8 cellular contexts compared by ENCODE assay signal in the genomic region with DNA sequence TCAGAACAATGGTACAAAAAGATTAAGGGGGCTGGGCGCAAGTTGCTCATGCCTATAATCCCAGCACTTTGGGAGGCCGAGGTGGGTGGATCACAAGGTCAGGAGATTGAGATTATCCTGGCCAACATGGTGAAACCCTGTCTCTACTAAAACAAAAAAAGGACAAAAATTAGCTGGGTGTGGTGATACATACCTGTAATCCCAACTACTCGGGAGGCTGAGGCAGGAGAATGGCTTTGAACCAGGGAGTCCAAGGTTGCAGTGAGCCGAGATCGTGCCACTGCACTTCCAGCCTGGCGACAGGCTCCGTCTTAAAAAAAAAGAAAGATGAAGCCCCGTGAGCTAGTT. TPM values are rescaled to one million over a fixed set of nuclear protein-coding genes. Genes with fewer than 3 reads are reported as not detected.
A peak's percentile ranks its signal among the peaks of the same experiment; 100 is the strongest.
DNase-seq lines count a peak whose midpoint lies in the region; ATAC-seq, FAIRE-seq and TF ChIP-seq lines count a peak whose summit lies in the region.
"Not testable (repeated sequence)": the region's sequence is repeated elsewhere in the genome, so short reads cannot be mapped to it uniquely, and the experiment has no call there.

No MANE protein-coding gene starts in this region.

- not testable (repeated sequence) for H2BK15ac ChIP-seq in H1 (ENCODE audit: low read length)

- H3K27ac ChIP-seq in A549; H1 (ENCODE audit: low read depth, low read length): not testable (repeated sequence)
- H3K27ac ChIP-seq in RWPE1 = peak overlapping the region; percentile 36

- H3K27me3 ChIP-seq in H1 (replicated peaks in 1 of 4; ENCODE audit: control insufficient read depth in 3 of 4, extremely low read depth in 1 of 4, insufficient read depth in 3 of 4, low read length in 3 of 4) = not testable (repeated sequence)

- H2AFZ ChIP-seq in H1 (ENCODE audit: low read length) = not testable (repeated sequence)

- peaks cover 18 to 24% of the 10 kb centered on the region in 2 experiments for H4K20me1 ChIP-seq in H1 (replicated peaks in 1 of 2; ENCODE audit: control insufficient read depth in 1 of 2, insufficient read depth in 2 of 2, low read length in 2 of 2)

- DNase-seq in A549 (ENCODE audit: low read depth in 1 of 2, low spot score in 1 of 2); HFFc6; RWPE1 (ENCODE audit: low spot score); activated CD4-positive, alpha-beta T cell treated with anti-CD3 and anti-CD28 coated beads for 36 hours; H1 (ENCODE audit: low read depth in 1 of 2, low spot score in 2 of 2); nephron progenitor cell: not testable (repeated sequence)

- peak overlapping the region; percentile 35; the same call in 1 of the 2 replicates for H3K27ac Mint-ChIP-seq in HFFc6
- H3K27ac Mint-ChIP-seq in activated CD4-positive, alpha-beta T cell treated with anti-CD3 and anti-CD28 coated beads for 36 hours = peak overlapping the region; percentile 67
- not testable (repeated sequence) for H3K27ac Mint-ChIP-seq in activated naive CD4-positive, alpha-beta T cell treated with anti-CD3 and anti-CD28 coated beads, Interleukin-2, amount 50 U/mL, for 24 hours; nephron progenitor cell
- peak overlapping the region; percentile 84 for H3K27ac Mint-ChIP-seq in stimulated activated naive CD8-positive, alpha-beta T cell treated with anti-CD3 and anti-CD28 coated beads, Interleukin-15, Interleukin-2, amounts not matched to agents 100 ng/mL and 50 ng/mL, for 24 hours

- not testable (repeated sequence) for TF ChIP-seq EP300 in A549 (IDR thresholded peaks at IDR 0.05); H1 (IDR thresholded peaks at IDR 0.05; ENCODE audit: borderline replicate concordance in 1 of 2, low read depth in 2 of 2, low read length in 2 of 2)

- POLR2A ChIA-PET in A549 (lab: Yijun Ruan, JAX) = interaction anchor here (1.3 to 2.0 kb wide), 2 partner anchors 12 to 23 kb away, joined by 3 to 6 read pairs; a partner anchor contains a TSS
- POLR2A ChIA-PET in RWPE1 (lab: Yijun Ruan, JAX; ENCODE audit: low non-redundant PET) = not testable (repeated sequence)
- POLR2A ChIA-PET in activated CD4-positive, alpha-beta T cell treated with anti-CD3 and anti-CD28 coated beads for 36 hours (lab: Charles Lee) = interaction anchor here (0.6 to 1.1 kb wide), 2 partner anchors 70 to 246 kb away, joined by 3 to 4 read pairs; no protein-coding TSS in a partner anchor
- POLR2A ChIA-PET in H1 (lab: Charles Lee; ENCODE audit: partially characterized antibody) = interaction anchor here (0.6 to 11.4 kb wide), 25 partner anchors 8 to 594 kb away, joined by 3 to 189 read pairs (median 5); a partner anchor contains a TSS

- H4K91ac ChIP-seq in H1 (replicated peaks; ENCODE audit: insufficient read length, low read length) = not testable (repeated sequence)

- H4K8ac ChIP-seq in H1 (ENCODE audit: extremely low read depth, insufficient read depth, low read length) = not testable (repeated sequence)

- H3K79me1 ChIP-seq in H1 (ENCODE audit: low read depth, low read length) = not testable (repeated sequence)

- H3K4ac ChIP-seq in H1 (replicated peaks; ENCODE audit: insufficient read length, low read depth, low read length) = not testable (repeated sequence)

- TF ChIP-seq CTCF in A549 (IDR thresholded peaks at IDR 0.05); HFFc6 (IDR thresholded peaks at IDR 0.05); RWPE1 (conservative IDR thresholded peaks at IDR 0.05; ENCODE audit: low read depth); H1 (IDR thresholded peaks at IDR 0.05; ENCODE audit: control extremely low read depth in 1 of 3, insufficient read depth in 1 of 3, low read depth in 1 of 3, low read length in 3 of 3); nephron progenitor cell (IDR thresholded peaks at IDR 0.05): not testable (repeated sequence)

- H3K14ac ChIP-seq in H1 (ENCODE audit: insufficient read length) = not testable (repeated sequence)

- peaks cover 20% of the 10 kb centered on the region; the same call in 2 of the 3 replicates for H3K4me1 ChIP-seq in A549
- H3K4me1 ChIP-seq in H1 (replicated peaks in 1 of 4; ENCODE audit: control insufficient read depth in 3 of 4, insufficient read depth in 4 of 4, low read length in 3 of 4) = not testable (repeated sequence)

- not testable (repeated sequence) for TF ChIP-seq POLR2A in A549 (IDR thresholded peaks at IDR 0.05; ENCODE audit: low read length); H1 (IDR thresholded peaks at IDR 0.05; ENCODE audit: control extremely low read depth in 1 of 2, low read depth in 2 of 2, low read length in 2 of 2)

- not testable (repeated sequence) for H3K23ac ChIP-seq in H1 (ENCODE audit: insufficient read length)

- peaks cover 10% of the 10 kb centered on the region; the same call in 1 of the 2 replicates for H3K9me3 Mint-ChIP-seq in HFFc6
- not testable (repeated sequence) for H3K9me3 Mint-ChIP-seq in activated CD4-positive, alpha-beta T cell treated with anti-CD3 and anti-CD28 coated beads for 36 hours (ENCODE audit: low read depth); activated naive CD4-positive, alpha-beta T cell treated with anti-CD3 and anti-CD28 coated beads, Interleukin-2, amount 50 U/mL, for 24 hours; nephron progenitor cell; stimulated activated naive CD8-positive, alpha-beta T cell treated with anti-CD3 and anti-CD28 coated beads, Interleukin-15, Interleukin-2, amounts not matched to agents 100 ng/mL and 50 ng/mL, for 24 hours

- TF ChIP-seq RAD21 in A549 (conservative IDR thresholded peaks at IDR 0.05 in 1 of 2, IDR thresholded peaks at IDR 0.05 in 1 of 2); H1 (IDR thresholded peaks at IDR 0.05 in 1 of 2, conservative IDR thresholded peaks at IDR 0.05 in 1 of 2; ENCODE audit: low read depth in 2 of 2, low read length in 2 of 2): not testable (repeated sequence)

- peak overlapping the region; percentile 99; the same call in 2 of the 3 replicates for H3K4me2 ChIP-seq in A549
- not testable (repeated sequence) for H3K4me2 ChIP-seq in H1 (ENCODE audit: insufficient read depth in 1 of 2, low read depth in 2 of 2, low read length in 2 of 2)

- peaks cover 31% of the 10 kb centered on the region for H3K4me1 Mint-ChIP-seq in HFFc6 (ENCODE audit: low read depth)
- H3K4me1 Mint-ChIP-seq in activated CD4-positive, alpha-beta T cell treated with anti-CD3 and anti-CD28 coated beads for 36 hours = peaks cover 28% of the 10 kb centered on the region
- peaks cover 23% of the 10 kb centered on the region for H3K4me1 Mint-ChIP-seq in activated naive CD4-positive, alpha-beta T cell treated with anti-CD3 and anti-CD28 coated beads, Interleukin-2, amount 50 U/mL, for 24 hours
- H3K4me1 Mint-ChIP-seq in nephron progenitor cell = peaks cover 35% of the 10 kb centered on the region
- peaks cover 38% of the 10 kb centered on the region for H3K4me1 Mint-ChIP-seq in stimulated activated naive CD8-positive, alpha-beta T cell treated with anti-CD3 and anti-CD28 coated beads, Interleukin-15, Interleukin-2, amounts not matched to agents 100 ng/mL and 50 ng/mL, for 24 hours (ENCODE audit: low read depth)

- not testable (repeated sequence) for ATAC-seq in A549; activated CD4-positive, alpha-beta T cell treated with anti-CD3 and anti-CD28 coated beads for 36 hours

- H2AK5ac ChIP-seq in H1 (ENCODE audit: low read depth, low read length) = not testable (repeated sequence)

- peaks cover 34 to 77% (median 48%) of the 10 kb centered on the region in 4 experiments for H3K36me3 ChIP-seq in H1 (ENCODE audit: control insufficient read depth in 2 of 4, insufficient read depth in 4 of 4, low read length in 3 of 4)

- not testable (repeated sequence) for H2BK20ac ChIP-seq in H1 (ENCODE audit: low read length)

- H3K4me3 ChIP-seq in A549; H1 (ENCODE audit: extremely low read depth in 1 of 4, insufficient read depth in 2 of 4, low read depth in 3 of 4, low read length in 4 of 4): not testable (repeated sequence)

- WGBS in A549 (ENCODE audit: missing lambda C conversion rate) = 92% methylated on average over 8 of the region's 8 CpGs
- 91% methylated on average over 8 of the region's 8 CpGs; no CpG with 5 or more reads in 1 of the 2 experiments for WGBS in H1 (ENCODE audit: extremely low coverage in 1 of 2, insufficient coverage in 1 of 2, insufficient read length in 1 of 2, insufficient replicate concordance in 2 of 2, low coverage in 1 of 2, low lambda C conversion rate in 2 of 2, missing lambda C conversion rate in 1 of 2), 2 experiments

- not testable (repeated sequence) for H2BK5ac ChIP-seq in H1 (ENCODE audit: low read depth, low read length)

- intact Hi-C loops in activated CD4-positive, alpha-beta T cell treated with anti-CD3 and anti-CD28 coated beads for 36 hours (cut with DNase I, micrococcal nuclease) = not testable (repeated sequence)

- H2BK12ac ChIP-seq in H1 (ENCODE audit: low read depth, low read length) = not testable (repeated sequence)

- H3K27me3 Mint-ChIP-seq in HFFc6 (ENCODE audit: insufficient read depth) = peaks cover 22% of the 10 kb centered on the region
- not testable (repeated sequence) for H3K27me3 Mint-ChIP-seq in activated CD4-positive, alpha-beta T cell treated with anti-CD3 and anti-CD28 coated beads for 36 hours; activated naive CD4-positive, alpha-beta T cell treated with anti-CD3 and anti-CD28 coated beads, Interleukin-2, amount 50 U/mL, for 24 hours; nephron progenitor cell (ENCODE audit: low read depth, poor library complexity); stimulated activated naive CD8-positive, alpha-beta T cell treated with anti-CD3 and anti-CD28 coated beads, Interleukin-15, Interleukin-2, amounts not matched to agents 100 ng/mL and 50 ng/mL, for 24 hours

- H3K56ac ChIP-seq in H1 (replicated peaks; ENCODE audit: insufficient read length, low read depth, low read length) = not testable (repeated sequence)

- H3K79me2 ChIP-seq in H1 (ENCODE audit: control insufficient read depth in 1 of 2, insufficient read depth in 2 of 2, low read length in 2 of 2) = peaks cover 17 to 37% of the 10 kb centered on the region in 2 experiments

- peaks cover 44% of the 10 kb centered on the region for H3K36me3 Mint-ChIP-seq in HFFc6 (ENCODE audit: low read depth)
- peaks cover 60% of the 10 kb centered on the region for H3K36me3 Mint-ChIP-seq in activated CD4-positive, alpha-beta T cell treated with anti-CD3 and anti-CD28 coated beads for 36 hours (ENCODE audit: low read depth)
- H3K36me3 Mint-ChIP-seq in activated naive CD4-positive, alpha-beta T cell treated with anti-CD3 and anti-CD28 coated beads, Interleukin-2, amount 50 U/mL, for 24 hours = peaks cover 31% of the 10 kb centered on the region
- H3K36me3 Mint-ChIP-seq in nephron progenitor cell (ENCODE audit: low read depth) = peaks cover 55% of the 10 kb centered on the region
- peaks cover 64% of the 10 kb centered on the region for H3K36me3 Mint-ChIP-seq in stimulated activated naive CD8-positive, alpha-beta T cell treated with anti-CD3 and anti-CD28 coated beads, Interleukin-15, Interleukin-2, amounts not matched to agents 100 ng/mL and 50 ng/mL, for 24 hours (ENCODE audit: low read depth)

- H2BK120ac ChIP-seq in H1 (replicated peaks; ENCODE audit: low read depth, low read length) = not testable (repeated sequence)

- H4K5ac ChIP-seq in H1 (ENCODE audit: insufficient read length, low read depth, low read length) = not testable (repeated sequence)

- not testable (repeated sequence) for H3K4me3 Mint-ChIP-seq in HFFc6; activated CD4-positive, alpha-beta T cell treated with anti-CD3 and anti-CD28 coated beads for 36 hours
- peak overlapping the region; percentile 76 for H3K4me3 Mint-ChIP-seq in activated naive CD4-positive, alpha-beta T cell treated with anti-CD3 and anti-CD28 coated beads, Interleukin-2, amount 50 U/mL, for 24 hours
- peak overlapping the region; percentile 62 for H3K4me3 Mint-ChIP-seq in nephron progenitor cell
- H3K4me3 Mint-ChIP-seq in stimulated activated naive CD8-positive, alpha-beta T cell treated with anti-CD3 and anti-CD28 coated beads, Interleukin-15, Interleukin-2, amounts not matched to agents 100 ng/mL and 50 ng/mL, for 24 hours = peak overlapping the region; percentile 94

- H3K23me2 ChIP-seq in H1 (ENCODE audit: low read depth, low read length) = peaks cover 15% of the 10 kb centered on the region

- not testable (repeated sequence) for H3K9ac ChIP-seq in H1 (replicated peaks in 1 of 4; ENCODE audit: extremely low read depth in 1 of 4, low read depth in 3 of 4, low read length in 3 of 4)

- CTCF ChIA-PET in A549 (lab: Yijun Ruan, JAX) = interaction anchor here (0.7 to 1.3 kb wide), 2 partner anchors 10 to 20 kb away, joined by 3 to 4 read pairs; no protein-coding TSS in a partner anchor
- CTCF ChIA-PET in RWPE1 (lab: Yijun Ruan, JAX) = not testable (repeated sequence)
- CTCF ChIA-PET in activated CD4-positive, alpha-beta T cell treated with anti-CD3 and anti-CD28 coated beads for 36 hours (lab: Charles Lee) = interaction anchor here (0.6 to 1.7 kb wide), 4 partner anchors 10 to 167 kb away, joined by 3 to 4 read pairs (median 4); a partner anchor contains a TSS
- CTCF ChIA-PET in H1 (lab: Charles Lee; ENCODE audit: partially characterized antibody) = interaction anchor here (0.8 to 4.5 kb wide), 7 partner anchors 20 to 128 kb away, joined by 3 to 15 read pairs (median 3); no protein-coding TSS in a partner anchor

- H3K9me3 ChIP-seq in A549; H1 (ENCODE audit: insufficient read depth in 2 of 2, low read depth in 1 of 2, low read length in 1 of 2): not testable (repeated sequence)

- not testable (repeated sequence) for H3K18ac ChIP-seq in H1 (ENCODE audit: extremely low read depth, low read length)

- not testable (repeated sequence) for FAIRE-seq in A549 (lab: Jason Lieb, UNC); H1 (lab: Jason Lieb, UNC)

RNA-seq across cellular contexts. Expression of a gene that starts 12.2 kb away (rescaled TPM):
- 52.7 and 70.6 TPM in 2 replicates for polyA plus RNA-seq in A549 (2011; rRNA removed)
- polyA plus RNA-seq in A549 (2012; cell fraction: cytosol; rRNA removed) = 142 and 160 TPM in 2 replicates
- polyA plus RNA-seq in A549 (2012; cell fraction: nucleus; rRNA removed) = 253 and 414 TPM in 2 replicates
- polyA plus RNA-seq in A549 (2017; fragmentation: RNase III; extraction: RNeasy Plus Mini Kit Qiagen cat#74134 plus additional on column Dnase treatment) = 56.7 to 125 TPM (median 98.6 TPM) in 3 replicates
- 59.4 and 75.7 TPM in 2 replicates for polyA minus RNA-seq in A549 (2011; rRNA and poly(A)+ RNA removed)
- 100 to 1,000 TPM in 2 of 6 experiments, 10 to 100 TPM in 4; 95.5 to 116 (median 98.9) TPM for total RNA-seq in HFFc6 (2021; fragmentation: NEBNext Ultra II Directional; extraction: Animal tissue kit (Norgen Biotek cat#: 25700))
- 10 to 100 TPM; 54.6 to 61.1 TPM for total RNA-seq in activated CD4-positive, alpha-beta T cell treated with anti-CD3 and anti-CD28 coated beads for 36 hours
- 76.6 and 89.3 TPM in 2 replicates for total RNA-seq in H1 (2021; fragmentation: NEBNext Ultra II Directional; extraction: Animal tissue kit (Norgen Biotek cat#: 25700))
- polyA plus RNA-seq in H1 (2011; rRNA removed) = 36.6 and 43.8 TPM in 2 replicates
- polyA plus RNA-seq in H1 (2011; cell fraction: cytosol; rRNA removed) = 31.0 TPM
- 42.2 TPM for polyA plus RNA-seq in H1 (2011; cell fraction: nucleus; rRNA removed)
- 40.2 to 63.9 TPM (median 60.4 TPM) in 4 replicates for polyA plus RNA-seq in H1 (2012, experiment 1 of 2)
- polyA plus RNA-seq in H1 (2012, experiment 2 of 2) = 32.5 TPM
- 25.6 TPM for polyA plus RNA-seq in H1 (2013, experiment 1 of 2)
- polyA plus RNA-seq in H1 (2013, experiment 2 of 2) = 26.3 TPM
- 29.4 and 32.4 TPM in 2 replicates for polyA minus RNA-seq in H1 (2011; rRNA and poly(A)+ RNA removed)
- 39.6 TPM for polyA minus RNA-seq in H1 (2011; cell fraction: cytosol; rRNA and poly(A)+ RNA removed)
- 47.0 TPM for polyA minus RNA-seq in H1 (2011; cell fraction: nucleus; rRNA and poly(A)+ RNA removed)

RNA-seq across cellular contexts. Expression of a gene that starts 22.9 kb away (rescaled TPM):
- polyA plus RNA-seq in A549 (2011; rRNA removed) (15.8 and 20.6 TPM in 2 replicates), A549 (2017; fragmentation: RNase III; extraction: RNeasy Plus Mini Kit Qiagen cat#74134 plus additional on column Dnase treatment) (12.8 to 19.2 TPM (median 16.0 TPM) in 3 replicates), H1 (2011; rRNA removed) (65.6 and 72.1 TPM in 2 replicates)
- polyA plus RNA-seq in A549 (2012; cell fraction: cytosol; rRNA removed) = 14.4 and 16.9 TPM in 2 replicates
- 18.6 and 20.0 TPM in 2 replicates for polyA plus RNA-seq in A549 (2012; cell fraction: nucleus; rRNA removed)
- 13.0 and 16.0 TPM in 2 replicates for polyA minus RNA-seq in A549 (2011; rRNA and poly(A)+ RNA removed)
- total RNA-seq in HFFc6 (2021; fragmentation: NEBNext Ultra II Directional; extraction: Animal tissue kit (Norgen Biotek cat#: 25700)) = 10 to 100 TPM; 35.8 to 48.6 (median 40.9) TPM
- total RNA-seq in activated CD4-positive, alpha-beta T cell treated with anti-CD3 and anti-CD28 coated beads for 36 hours = 10 to 100 TPM; 11.6 to 11.8 TPM
- total RNA-seq in H1 (2021; fragmentation: NEBNext Ultra II Directional; extraction: Animal tissue kit (Norgen Biotek cat#: 25700)) = 41.2 and 43.4 TPM in 2 replicates
- 61.7 TPM for polyA plus RNA-seq in H1 (2011; cell fraction: cytosol; rRNA removed)
- 62.9 TPM for polyA plus RNA-seq in H1 (2011; cell fraction: nucleus; rRNA removed)
- polyA plus RNA-seq in H1 (2012, experiment 1 of 2) = 40.8 to 53.4 TPM (median 48.4 TPM) in 4 replicates
- 77.0 TPM for polyA plus RNA-seq in H1 (2012, experiment 2 of 2)
- polyA plus RNA-seq in H1 (2013, experiment 1 of 2) = 72.8 TPM
- 82.9 TPM for polyA plus RNA-seq in H1 (2013, experiment 2 of 2)
- polyA minus RNA-seq in H1 (2011; rRNA and poly(A)+ RNA removed) = 50.5 and 58.6 TPM in 2 replicates
- 22.2 TPM for polyA minus RNA-seq in H1 (2011; cell fraction: cytosol; rRNA and poly(A)+ RNA removed)
- polyA minus RNA-seq in H1 (2011; cell fraction: nucleus; rRNA and poly(A)+ RNA removed) = 18.5 TPM

RNA-seq across cellular contexts. Expression of a gene that starts 24.4 kb away (rescaled TPM):
- 88.2 and 122 TPM in 2 replicates for polyA plus RNA-seq in A549 (2011; rRNA removed)
- polyA plus RNA-seq in A549 (2012; cell fraction: cytosol; rRNA removed) = 373 and 433 TPM in 2 replicates
- polyA plus RNA-seq in A549 (2012; cell fraction: nucleus; rRNA removed) = 595 and 923 TPM in 2 replicates
- 129 to 204 TPM (median 194 TPM) in 3 replicates for polyA plus RNA-seq in A549 (2017; fragmentation: RNase III; extraction: RNeasy Plus Mini Kit Qiagen cat#74134 plus additional on column Dnase treatment)
- 70.9 and 89.7 TPM in 2 replicates for polyA minus RNA-seq in A549 (2011; rRNA and poly(A)+ RNA removed)
- 100 to 1,000 TPM in 1 of 6 experiments, 10 to 100 TPM in 5; 78.5 to 102 (median 84.7) TPM for total RNA-seq in HFFc6 (2021; fragmentation: NEBNext Ultra II Directional; extraction: Animal tissue kit (Norgen Biotek cat#: 25700))
- 10 to 100 TPM; 56.1 to 64.7 TPM for total RNA-seq in activated CD4-positive, alpha-beta T cell treated with anti-CD3 and anti-CD28 coated beads for 36 hours
- 54.0 and 59.9 TPM in 2 replicates for total RNA-seq in H1 (2021; fragmentation: NEBNext Ultra II Directional; extraction: Animal tissue kit (Norgen Biotek cat#: 25700))
- 40.7 and 50.2 TPM in 2 replicates for polyA plus RNA-seq in H1 (2011; rRNA removed)
- polyA plus RNA-seq in H1 (2011; cell fraction: cytosol; rRNA removed) = 41.3 TPM
- 38.2 TPM for polyA plus RNA-seq in H1 (2011; cell fraction: nucleus; rRNA removed)
- 38.3 to 62.3 TPM (median 51.4 TPM) in 4 replicates for polyA plus RNA-seq in H1 (2012, experiment 1 of 2)
- polyA plus RNA-seq in H1 (2012, experiment 2 of 2) = 29.0 TPM
- 30.4 TPM for polyA plus RNA-seq in H1 (2013, experiment 1 of 2)
- polyA plus RNA-seq in H1 (2013, experiment 2 of 2) = 32.2 TPM
- polyA minus RNA-seq in H1 (2011; rRNA and poly(A)+ RNA removed) = 16.5 and 20.9 TPM in 2 replicates
- 28.2 TPM for polyA minus RNA-seq in H1 (2011; cell fraction: cytosol; rRNA and poly(A)+ RNA removed)
- 46.1 TPM for polyA minus RNA-seq in H1 (2011; cell fraction: nucleus; rRNA and poly(A)+ RNA removed)

RNA-seq across cellular contexts. Expression of a gene that starts 24.7 kb away (rescaled TPM):
- polyA plus RNA-seq in A549 (2011; rRNA removed) = 1.2 and 1.6 TPM in 2 replicates
- polyA plus RNA-seq in A549 (2012; cell fraction: cytosol; rRNA removed) = 0.67 and 0.70 TPM in 2 replicates
- polyA plus RNA-seq in A549 (2012; cell fraction: nucleus; rRNA removed) = 0.50 and 0.70 TPM in 2 replicates
- 1.2 to 1.7 TPM (median 1.4 TPM) in 3 replicates for polyA plus RNA-seq in A549 (2017; fragmentation: RNase III; extraction: RNeasy Plus Mini Kit Qiagen cat#74134 plus additional on column Dnase treatment)
- polyA minus RNA-seq in A549 (2011; rRNA and poly(A)+ RNA removed) = 1.4 and 1.6 TPM in 2 replicates
- 1 to 10 TPM; 1.2 to 1.9 (median 1.6) TPM for total RNA-seq in HFFc6 (2021; fragmentation: NEBNext Ultra II Directional; extraction: Animal tissue kit (Norgen Biotek cat#: 25700))
- total RNA-seq in activated CD4-positive, alpha-beta T cell treated with anti-CD3 and anti-CD28 coated beads for 36 hours = 1 to 10 TPM; 1.9 to 2.2 TPM
- 1.6 and 1.9 TPM in 2 replicates for total RNA-seq in H1 (2021; fragmentation: NEBNext Ultra II Directional; extraction: Animal tissue kit (Norgen Biotek cat#: 25700))
- 0.78 and 1.00 TPM in 2 replicates for polyA plus RNA-seq in H1 (2011; rRNA removed)
- 0.81 TPM for polyA plus RNA-seq in H1 (2011; cell fraction: cytosol; rRNA removed)
- 0.88 TPM for polyA plus RNA-seq in H1 (2011; cell fraction: nucleus; rRNA removed)
- 1.3 to 1.9 TPM (median 1.7 TPM) in 4 replicates for polyA plus RNA-seq in H1 (2012, experiment 1 of 2)
- polyA plus RNA-seq in H1 (2012, experiment 2 of 2) = 0.46 TPM
- 0.77 TPM for polyA plus RNA-seq in H1 (2013, experiment 1 of 2)
- polyA plus RNA-seq in H1 (2013, experiment 2 of 2) = 0.85 TPM
- 0.85 and 0.88 TPM in 2 replicates for polyA minus RNA-seq in H1 (2011; rRNA and poly(A)+ RNA removed)
- polyA minus RNA-seq in H1 (2011; cell fraction: cytosol; rRNA and poly(A)+ RNA removed) = 0.88 TPM
- 0.90 TPM for polyA minus RNA-seq in H1 (2011; cell fraction: nucleus; rRNA and poly(A)+ RNA removed)

RNA-seq across cellular contexts. Expression of a gene that starts 33.0 kb away (rescaled TPM):
- polyA plus RNA-seq in A549 (2011; rRNA removed) (54.7 and 73.8 TPM in 2 replicates), A549 (2017; fragmentation: RNase III; extraction: RNeasy Plus Mini Kit Qiagen cat#74134 plus additional on column Dnase treatment) (58.9 to 65.3 TPM (median 59.6 TPM) in 3 replicates), H1 (2011; rRNA removed) (168 and 173 TPM in 2 replicates)
- polyA plus RNA-seq in A549 (2012; cell fraction: cytosol; rRNA removed) = 93.2 and 93.8 TPM in 2 replicates
- 45.7 and 47.3 TPM in 2 replicates for polyA plus RNA-seq in A549 (2012; cell fraction: nucleus; rRNA removed)
- 49.2 and 60.8 TPM in 2 replicates for polyA minus RNA-seq in A549 (2011; rRNA and poly(A)+ RNA removed)
- total RNA-seq in HFFc6 (2021; fragmentation: NEBNext Ultra II Directional; extraction: Animal tissue kit (Norgen Biotek cat#: 25700)) = 10 to 100 TPM; 31.8 to 48.5 (median 43.4) TPM
- 100 to 1,000 TPM; 112 to 124 TPM for total RNA-seq in activated CD4-positive, alpha-beta T cell treated with anti-CD3 and anti-CD28 coated beads for 36 hours
- total RNA-seq in H1 (2021; fragmentation: NEBNext Ultra II Directional; extraction: Animal tissue kit (Norgen Biotek cat#: 25700)) = 127 and 132 TPM in 2 replicates
- 120 TPM for polyA plus RNA-seq in H1 (2011; cell fraction: cytosol; rRNA removed)
- polyA plus RNA-seq in H1 (2011; cell fraction: nucleus; rRNA removed) = 113 TPM
- polyA plus RNA-seq in H1 (2012, experiment 1 of 2) = 145 to 181 TPM (median 164 TPM) in 4 replicates
- polyA plus RNA-seq in H1 (2012, experiment 2 of 2) = 295 TPM
- 152 TPM for polyA plus RNA-seq in H1 (2013, experiment 1 of 2)
- polyA plus RNA-seq in H1 (2013, experiment 2 of 2) = 160 TPM
- polyA minus RNA-seq in H1 (2011; rRNA and poly(A)+ RNA removed) = 71.6 and 92.1 TPM in 2 replicates
- 62.2 TPM for polyA minus RNA-seq in H1 (2011; cell fraction: cytosol; rRNA and poly(A)+ RNA removed)
- polyA minus RNA-seq in H1 (2011; cell fraction: nucleus; rRNA and poly(A)+ RNA removed) = 26.8 TPM
